In genomic region chr17:29148790-29149430, GRCh38 we compare ENCODE assay signal across 8 cellular contexts.
DNase-seq lines count a peak whose midpoint lies in the region; ATAC-seq and TF ChIP-seq lines count a peak whose summit lies in the region.

No MANE protein-coding gene starts in this region.

- TF ChIP-seq CTCF in astrocyte of the cerebellum (IDR thresholded peaks at IDR 0.05; ENCODE audit: low read depth, low read length, missing control alignments) (peak; percentile 87), retinal pigment epithelial cell (conservative IDR thresholded peaks at IDR 0.05; ENCODE audit: low read depth, low read length) (peak; percentile 92)

- in situ Hi-C loops in astrocyte of the cerebellum (cut with HindIII; ENCODE audit: low sequenced_read_pairs) = no loop called here

- H3K4me3 ChIP-seq in astrocyte of the cerebellum (ENCODE audit: low read depth, low read length) (peak overlapping the region; percentile 32), retinal pigment epithelial cell (ENCODE audit: low read length) (peak overlapping the region; percentile 56)

- peak; percentile 87 for ATAC-seq in GM18498 (IDR thresholded peaks at IDR 0.05; ENCODE audit: unreplicated experiment)
- peak; percentile 86 for ATAC-seq in HG02884 (IDR thresholded peaks at IDR 0.05; ENCODE audit: unreplicated experiment)
- ATAC-seq in GM21717 (IDR thresholded peaks at IDR 0.05; ENCODE audit: unreplicated experiment) = no peak

- peak; percentile 94 for DNase-seq in NCI-H1694 treated with DMSO at 0.1 percent for 48 hours (lab: John Stamatoyannopoulos, UW)
- DNase-seq in T-helper 22 cell (ENCODE audit: low read depth) = peak; percentile 80
- DNase-seq in astrocyte of the cerebellum (ENCODE audit: low read depth) = peak; percentile 60
- peak; percentile 81 to 89 for DNase-seq in hippocampal formation (lab: John Stamatoyannopoulos, UW)
- peak; percentile 78 for DNase-seq in retinal pigment epithelial cell (ENCODE audit: low read depth)
